In the genomic region with DNA sequence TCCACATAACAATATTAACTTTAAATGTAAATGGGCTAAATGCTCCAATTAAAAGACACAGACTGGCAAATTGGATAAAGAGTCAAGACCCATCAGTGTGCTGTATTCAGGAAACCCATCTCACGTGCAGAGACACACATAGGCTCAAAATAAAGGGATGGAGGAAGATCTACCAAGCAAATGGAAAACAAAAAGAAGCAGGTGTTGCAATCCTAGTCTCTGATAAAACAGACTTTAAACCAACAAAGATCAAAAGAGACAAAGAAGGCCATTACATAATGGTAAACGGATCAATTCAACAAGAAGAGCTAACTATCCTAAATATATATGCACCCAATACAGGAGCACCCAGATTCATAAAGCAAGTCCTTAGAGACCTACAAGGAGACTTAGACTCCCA, we compare ENCODE assay signal across 1 cellular context.
A peak's percentile ranks its signal among the peaks of the same experiment; 100 is the strongest.
TF ChIP-seq lines count a peak whose summit lies in the region.
"Not testable (repeated sequence)": the region's sequence is repeated elsewhere in the genome, so short reads cannot be mapped to it uniquely, and the experiment has no call there.

No MANE protein-coding gene starts in this region.

TF ChIP-seq in HepG2, 621 proteins besides CTCF, POLR2A, EP300 and RAD21 (continued from another document):
- TF ChIP-seq, protein P1, sequence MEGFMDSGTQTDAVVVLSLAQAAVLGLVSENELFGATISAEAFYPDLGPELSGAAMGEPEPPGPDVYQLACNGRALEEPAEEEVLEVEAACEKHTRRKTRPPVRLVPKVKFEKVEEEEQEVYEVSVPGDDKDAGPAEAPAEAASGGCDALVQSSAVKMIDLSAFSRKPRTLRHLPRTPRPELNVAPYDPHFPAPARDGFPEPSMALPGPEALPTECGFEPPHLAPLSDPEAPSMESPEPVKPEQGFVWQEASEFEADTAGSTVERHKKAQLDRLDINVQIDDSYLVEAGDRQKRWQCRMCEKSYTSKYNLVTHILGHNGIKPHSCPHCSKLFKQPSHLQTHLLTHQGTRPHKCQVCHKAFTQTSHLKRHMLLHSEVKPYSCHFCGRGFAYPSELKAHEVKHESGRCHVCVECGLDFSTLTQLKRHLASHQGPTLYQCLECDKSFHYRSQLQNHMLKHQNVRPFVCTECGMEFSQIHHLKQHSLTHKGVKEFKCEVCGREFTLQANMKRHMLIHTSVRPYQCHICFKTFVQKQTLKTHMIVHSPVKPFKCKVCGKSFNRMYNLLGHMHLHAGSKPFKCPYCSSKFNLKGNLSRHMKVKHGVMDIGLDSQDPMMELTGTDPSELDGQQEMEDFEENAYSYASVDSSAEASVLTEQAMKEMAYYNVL (CRISPR knock-in tag; IDR thresholded peaks at IDR 0.05; ENCODE audit: borderline replicate concordance) = 0 out of 2 replicates have a peak, but pooled peaks have one; percentile 41
- TF ChIP-seq FOXA3 (CRISPR knock-in tag; IDR thresholded peaks at IDR 0.05) (peak; percentile 33; the same call in 1 of the 2 replicates), SOX5 (CRISPR knock-in tag; IDR thresholded peaks at IDR 0.05; ENCODE audit: borderline replicate concordance) (peak; percentile 70; the same call in 1 of the 2 replicates), ISL2 (CRISPR knock-in tag; IDR thresholded peaks at IDR 0.05) (0 out of 2 replicates have a peak, but pooled peaks have one; percentile 31), SOX13 (CRISPR knock-in tag; conservative IDR thresholded peaks at IDR 0.05 in 1 of 2, IDR thresholded peaks at IDR 0.05 in 1 of 2) (peak in 1 of 2 experiments; percentile 81; a peak in 2 of 4 replicates), GATAD2A (CRISPR knock-in tag; IDR thresholded peaks at IDR 0.05) (peak; percentile 46), BCL6 (CRISPR knock-in tag; IDR thresholded peaks at IDR 0.05) (0 out of 2 replicates have a peak, but pooled peaks have one; percentile 36), SKI (IDR thresholded peaks at IDR 0.05; ENCODE audit: partially characterized antibody) (peak; percentile 31), SOX6 (CRISPR knock-in tag; IDR thresholded peaks at IDR 0.05) (peak; percentile 83)
- TF ChIP-seq, protein P2, sequence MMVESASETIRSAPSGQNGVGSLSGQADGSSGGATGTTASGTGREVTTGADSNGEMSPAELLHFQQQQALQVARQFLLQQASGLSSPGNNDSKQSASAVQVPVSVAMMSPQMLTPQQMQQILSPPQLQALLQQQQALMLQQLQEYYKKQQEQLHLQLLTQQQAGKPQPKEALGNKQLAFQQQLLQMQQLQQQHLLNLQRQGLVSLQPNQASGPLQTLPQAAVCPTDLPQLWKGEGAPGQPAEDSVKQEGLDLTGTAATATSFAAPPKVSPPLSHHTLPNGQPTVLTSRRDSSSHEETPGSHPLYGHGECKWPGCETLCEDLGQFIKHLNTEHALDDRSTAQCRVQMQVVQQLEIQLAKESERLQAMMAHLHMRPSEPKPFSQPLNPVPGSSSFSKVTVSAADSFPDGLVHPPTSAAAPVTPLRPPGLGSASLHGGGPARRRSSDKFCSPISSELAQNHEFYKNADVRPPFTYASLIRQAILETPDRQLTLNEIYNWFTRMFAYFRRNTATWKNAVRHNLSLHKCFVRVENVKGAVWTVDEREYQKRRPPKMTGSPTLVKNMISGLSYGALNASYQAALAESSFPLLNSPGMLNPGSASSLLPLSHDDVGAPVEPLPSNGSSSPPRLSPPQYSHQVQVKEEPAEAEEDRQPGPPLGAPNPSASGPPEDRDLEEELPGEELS (CRISPR knock-in tag; IDR thresholded peaks at IDR 0.05) = 0 out of 2 replicates have a peak, but pooled peaks have one; percentile 22
- TF ChIP-seq SOX13, SOX6 (IDR thresholded peaks at IDR 0.05): not testable (repeated sequence)
- TF ChIP-seq, protein P3, sequence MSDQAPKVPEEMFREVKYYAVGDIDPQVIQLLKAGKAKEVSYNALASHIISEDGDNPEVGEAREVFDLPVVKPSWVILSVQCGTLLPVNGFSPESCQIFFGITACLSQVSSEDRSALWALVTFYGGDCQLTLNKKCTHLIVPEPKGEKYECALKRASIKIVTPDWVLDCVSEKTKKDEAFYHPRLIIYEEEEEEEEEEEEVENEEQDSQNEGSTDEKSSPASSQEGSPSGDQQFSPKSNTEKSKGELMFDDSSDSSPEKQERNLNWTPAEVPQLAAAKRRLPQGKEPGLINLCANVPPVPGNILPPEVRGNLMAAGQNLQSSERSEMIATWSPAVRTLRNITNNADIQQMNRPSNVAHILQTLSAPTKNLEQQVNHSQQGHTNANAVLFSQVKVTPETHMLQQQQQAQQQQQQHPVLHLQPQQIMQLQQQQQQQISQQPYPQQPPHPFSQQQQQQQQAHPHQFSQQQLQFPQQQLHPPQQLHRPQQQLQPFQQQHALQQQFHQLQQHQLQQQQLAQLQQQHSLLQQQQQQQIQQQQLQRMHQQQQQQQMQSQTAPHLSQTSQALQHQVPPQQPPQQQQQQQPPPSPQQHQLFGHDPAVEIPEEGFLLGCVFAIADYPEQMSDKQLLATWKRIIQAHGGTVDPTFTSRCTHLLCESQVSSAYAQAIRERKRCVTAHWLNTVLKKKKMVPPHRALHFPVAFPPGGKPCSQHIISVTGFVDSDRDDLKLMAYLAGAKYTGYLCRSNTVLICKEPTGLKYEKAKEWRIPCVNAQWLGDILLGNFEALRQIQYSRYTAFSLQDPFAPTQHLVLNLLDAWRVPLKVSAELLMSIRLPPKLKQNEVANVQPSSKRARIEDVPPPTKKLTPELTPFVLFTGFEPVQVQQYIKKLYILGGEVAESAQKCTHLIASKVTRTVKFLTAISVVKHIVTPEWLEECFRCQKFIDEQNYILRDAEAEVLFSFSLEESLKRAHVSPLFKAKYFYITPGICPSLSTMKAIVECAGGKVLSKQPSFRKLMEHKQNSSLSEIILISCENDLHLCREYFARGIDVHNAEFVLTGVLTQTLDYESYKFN (CRISPR knock-in tag; conservative IDR thresholded peaks at IDR 0.05) = peak; percentile 29
- TF ChIP-seq, protein P4, sequence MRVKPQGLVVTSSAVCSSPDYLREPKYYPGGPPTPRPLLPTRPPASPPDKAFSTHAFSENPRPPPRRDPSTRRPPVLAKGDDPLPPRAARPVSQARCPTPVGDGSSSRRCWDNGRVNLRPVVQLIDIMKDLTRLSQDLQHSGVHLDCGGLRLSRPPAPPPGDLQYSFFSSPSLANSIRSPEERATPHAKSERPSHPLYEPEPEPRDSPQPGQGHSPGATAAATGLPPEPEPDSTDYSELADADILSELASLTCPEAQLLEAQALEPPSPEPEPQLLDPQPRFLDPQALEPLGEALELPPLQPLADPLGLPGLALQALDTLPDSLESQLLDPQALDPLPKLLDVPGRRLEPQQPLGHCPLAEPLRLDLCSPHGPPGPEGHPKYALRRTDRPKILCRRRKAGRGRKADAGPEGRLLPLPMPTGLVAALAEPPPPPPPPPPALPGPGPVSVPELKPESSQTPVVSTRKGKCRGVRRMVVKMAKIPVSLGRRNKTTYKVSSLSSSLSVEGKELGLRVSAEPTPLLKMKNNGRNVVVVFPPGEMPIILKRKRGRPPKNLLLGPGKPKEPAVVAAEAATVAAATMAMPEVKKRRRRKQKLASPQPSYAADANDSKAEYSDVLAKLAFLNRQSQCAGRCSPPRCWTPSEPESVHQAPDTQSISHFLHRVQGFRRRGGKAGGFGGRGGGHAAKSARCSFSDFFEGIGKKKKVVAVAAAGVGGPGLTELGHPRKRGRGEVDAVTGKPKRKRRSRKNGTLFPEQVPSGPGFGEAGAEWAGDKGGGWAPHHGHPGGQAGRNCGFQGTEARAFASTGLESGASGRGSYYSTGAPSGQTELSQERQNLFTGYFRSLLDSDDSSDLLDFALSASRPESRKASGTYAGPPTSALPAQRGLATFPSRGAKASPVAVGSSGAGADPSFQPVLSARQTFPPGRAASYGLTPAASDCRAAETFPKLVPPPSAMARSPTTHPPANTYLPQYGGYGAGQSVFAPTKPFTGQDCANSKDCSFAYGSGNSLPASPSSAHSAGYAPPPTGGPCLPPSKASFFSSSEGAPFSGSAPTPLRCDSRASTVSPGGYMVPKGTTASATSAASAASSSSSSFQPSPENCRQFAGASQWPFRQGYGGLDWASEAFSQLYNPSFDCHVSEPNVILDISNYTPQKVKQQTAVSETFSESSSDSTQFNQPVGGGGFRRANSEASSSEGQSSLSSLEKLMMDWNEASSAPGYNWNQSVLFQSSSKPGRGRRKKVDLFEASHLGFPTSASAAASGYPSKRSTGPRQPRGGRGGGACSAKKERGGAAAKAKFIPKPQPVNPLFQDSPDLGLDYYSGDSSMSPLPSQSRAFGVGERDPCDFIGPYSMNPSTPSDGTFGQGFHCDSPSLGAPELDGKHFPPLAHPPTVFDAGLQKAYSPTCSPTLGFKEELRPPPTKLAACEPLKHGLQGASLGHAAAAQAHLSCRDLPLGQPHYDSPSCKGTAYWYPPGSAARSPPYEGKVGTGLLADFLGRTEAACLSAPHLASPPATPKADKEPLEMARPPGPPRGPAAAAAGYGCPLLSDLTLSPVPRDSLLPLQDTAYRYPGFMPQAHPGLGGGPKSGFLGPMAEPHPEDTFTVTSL (CRISPR knock-in tag; IDR thresholded peaks at IDR 0.05; ENCODE audit: borderline replicate concordance) = 0 out of 2 replicates have a peak, but pooled peaks have one; percentile 21
